ENCODE assay signal across 8 cellular contexts in genomic region chr17:35087731-35088646, GRCh38. TPM values are rescaled to one million over a fixed set of nuclear protein-coding genes. Genes with fewer than 3 reads are reported as not detected.
DNase-seq lines count a peak whose midpoint lies in the region; ATAC-seq and TF ChIP-seq lines count a peak whose summit lies in the region.

No MANE protein-coding gene starts in this region.

- H3K4me3 ChIP-seq in DND-41 (ENCODE audit: low read depth in 1 of 2, low read length in 2 of 2), result peak overlapping the region; percentile 71 to 86; a peak in 3 of 4 replicates
- H3K4me3 ChIP-seq in gastroesophageal sphincter, result peak overlapping the region; percentile 82 to 99

- H3K79me2 ChIP-seq in DND-41 (ENCODE audit: insufficient read depth, low read length), result peaks cover 30% of the 10 kb centered on the region

- TF ChIP-seq POLR2A in gastroesophageal sphincter (IDR thresholded peaks at IDR 0.05), result no peak

- H2AFZ ChIP-seq in DND-41 (ENCODE audit: low read depth, low read length), result peak overlapping the region; percentile 91

- H3K4me1 ChIP-seq in DND-41 (ENCODE audit: insufficient read depth, low read length), result peaks cover 34% of the 10 kb centered on the region
- H3K4me1 ChIP-seq in gastroesophageal sphincter, result peaks cover 0 to 25% (median 5%) of the 10 kb centered on the region in 3 donors

- ATAC-seq in DND-41 (ENCODE audit: insufficient read depth, low read depth) (no peak), gastroesophageal sphincter (peak; percentile 51), HG03457 (IDR thresholded peaks at IDR 0.05; ENCODE audit: unreplicated experiment) (no peak)

- peak overlapping the region; percentile 89 for H3K27ac Mint-ChIP-seq in activated naive CD4-positive, alpha-beta T cell treated with anti-CD3 and anti-CD28 coated beads, Interleukin-2, amount 10 ng/mL, durations not matched to agents 7 days and 5 days
- peak overlapping the region; percentile 84 to 91 (median 90) for H3K27ac Mint-ChIP-seq in nephron

- H3K27me3 Mint-ChIP-seq in activated naive CD4-positive, alpha-beta T cell treated with anti-CD3 and anti-CD28 coated beads, Interleukin-2, amount 10 ng/mL, durations not matched to agents 7 days and 5 days, result no peaks in the 10 kb centered on the region
- H3K27me3 Mint-ChIP-seq in nephron (ENCODE audit: low read depth), result peaks cover 9% of the 10 kb centered on the region

- peaks cover 58% of the 10 kb centered on the region for H3K4me1 Mint-ChIP-seq in activated naive CD4-positive, alpha-beta T cell treated with anti-CD3 and anti-CD28 coated beads, Interleukin-2, amount 10 ng/mL, durations not matched to agents 7 days and 5 days
- H3K4me1 Mint-ChIP-seq in nephron, result peaks cover 16% of the 10 kb centered on the region

- no peaks in the 10 kb centered on the region for H3K9me3 Mint-ChIP-seq in activated naive CD4-positive, alpha-beta T cell treated with anti-CD3 and anti-CD28 coated beads, Interleukin-2, amount 10 ng/mL, durations not matched to agents 7 days and 5 days
- H3K9me3 Mint-ChIP-seq in nephron, result no peaks in the 10 kb centered on the region

- no peaks in the 10 kb centered on the region for H4K20me1 ChIP-seq in DND-41 (ENCODE audit: insufficient read depth, low read length)

- H3K27ac ChIP-seq in DND-41 (ENCODE audit: low read length) (peak overlapping the region; percentile 73), gastroesophageal sphincter (peak overlapping the region; percentile 66 to 94 (median 88))

- H3K9me3 ChIP-seq in DND-41 (ENCODE audit: insufficient read depth, low read length, severe bottlenecking), result no peaks in the 10 kb centered on the region
- H3K9me3 ChIP-seq in gastroesophageal sphincter, result no peaks in the 10 kb centered on the region

- peak overlapping the region; percentile 93 for H3K9ac ChIP-seq in DND-41 (ENCODE audit: low read depth, low read length)

- H3K4me3 Mint-ChIP-seq in activated naive CD4-positive, alpha-beta T cell treated with anti-CD3 and anti-CD28 coated beads, Interleukin-2, amount 10 ng/mL, durations not matched to agents 7 days and 5 days, result peak overlapping the region; percentile 89
- peak overlapping the region; percentile 89 to 93 (median 93) for H3K4me3 Mint-ChIP-seq in nephron

- WGBS in gastroesophageal sphincter (ENCODE audit: low coverage in 1 of 2), 2 donors, result 15 to 16% methylated on average over 6 to 11 of the region's 22 CpGs

- TF ChIP-seq CTCF in DND-41 (IDR thresholded peaks at IDR 0.05; ENCODE audit: borderline replicate concordance, extremely low read depth, low read length, poor library complexity, severe bottlenecking) (no peak), gastroesophageal sphincter (IDR thresholded peaks at IDR 0.05) (no peak), nephron (IDR thresholded peaks at IDR 0.05; ENCODE audit: unreplicated experiment in 3 of 3) (no peak)

- DNase-seq in DND-41, result no peak
- peak; percentile 30 for DNase-seq in H4 (ENCODE audit: low spot score)
- DNase-seq in NCI-H774 (lab: John Stamatoyannopoulos, UW), result peak; percentile 35
- DNase-seq in activated naive CD4-positive, alpha-beta T cell treated with anti-CD3 and anti-CD28 coated beads, Interleukin-2, amount 10 ng/mL, durations not matched to agents 7 days and 5 days, result peak; percentile 50
- DNase-seq in amniotic stem cell (lab: John Stamatoyannopoulos, UW), result no peak

- no peaks in the 10 kb centered on the region for H3K27me3 ChIP-seq in DND-41 (ENCODE audit: insufficient read depth, low read length, poor library complexity)
- no peaks in the 10 kb centered on the region for H3K27me3 ChIP-seq in gastroesophageal sphincter

- H3K36me3 ChIP-seq in DND-41 (ENCODE audit: insufficient read depth, low read length), result no peaks in the 10 kb centered on the region
- H3K36me3 ChIP-seq in gastroesophageal sphincter, result no peaks in the 10 kb centered on the region

- H3K36me3 Mint-ChIP-seq in activated naive CD4-positive, alpha-beta T cell treated with anti-CD3 and anti-CD28 coated beads, Interleukin-2, amount 10 ng/mL, durations not matched to agents 7 days and 5 days, result peaks cover 2% of the 10 kb centered on the region
- H3K36me3 Mint-ChIP-seq in nephron (ENCODE audit: low read depth), result no peaks in the 10 kb centered on the region

- CTCF ChIA-PET in activated naive CD4-positive, alpha-beta T cell treated with anti-CD3 and anti-CD28 coated beads, Interleukin-2, amount 10 ng/mL, durations not matched to agents 7 days and 5 days (lab: Charles Lee), result interaction anchor here (0.7 to 2.4 kb wide), 7 partner anchors 23 to 89 kb away, joined by 3 to 8 read pairs (median 3); partner anchors contain the start of gene RFFL

- H3K4me2 ChIP-seq in DND-41 (ENCODE audit: insufficient read depth, low read length), result peak overlapping the region; percentile 87

- no peak for TF ChIP-seq EP300 in gastroesophageal sphincter (IDR thresholded peaks at IDR 0.05)

RNA-seq across cellular contexts. Expression of gene RFFL, which starts 24.5 kb away (rescaled TPM):
- 18.5 and 20.7 TPM in 2 replicates for total RNA-seq in H4 (2014; rRNA removed; shearing (Covaris generic))
- total RNA-seq in gastroesophageal sphincter, result 10 to 100 TPM; 16.7 to 43.8 (median 30.8) TPM

RNA-seq across cellular contexts. Expression of gene RAD51D, which starts 31.7 kb away (rescaled TPM):
- 11.8 and 11.9 TPM in 2 replicates for total RNA-seq in H4 (2014; rRNA removed; shearing (Covaris generic))
- 10 to 100 TPM in 2 of 4 donors, 1 to 10 TPM in 2; 5.1 to 11.1 (median 9.1) TPM for total RNA-seq in gastroesophageal sphincter

RNA-seq across cellular contexts. Expression of gene FNDC8, which starts 33.4 kb away (rescaled TPM):
- 0.25 TPM in 1 of 2 replicates, not detected in the other for total RNA-seq in H4 (2014; rRNA removed; shearing (Covaris generic))
- total RNA-seq in gastroesophageal sphincter, result not detected

RNA-seq across cellular contexts. Expression of gene NLE1, which starts 54.1 kb away (rescaled TPM):
- 17.6 and 20.2 TPM in 2 replicates for total RNA-seq in H4 (2014; rRNA removed; shearing (Covaris generic))
- total RNA-seq in gastroesophageal sphincter, result 10 to 100 TPM in 2 of 4 donors, 1 to 10 TPM in 2; 7.6 to 12.3 (median 9.3) TPM

RNA-seq across cellular contexts. Expression of gene UNC45B, which starts 59.6 kb away (rescaled TPM):
- total RNA-seq in H4 (2014; rRNA removed; shearing (Covaris generic)), result not detected in 2 replicates
- total RNA-seq in gastroesophageal sphincter, result under 1 TPM in 3 of 4 donors, not detected in 1; 0.05 to 0.31 (median 0.13) TPM

Comparison
In these comparisons a context has a peak if more than half of its experiments do, and no peak if none do; other contexts are left out.
1. DNase-seq: peak in H4 (single experiment), NCI-H774 (single experiment) and activated naive CD4-positive, alpha-beta T cell treated with anti-CD3 and anti-CD28 coated beads, Interleukin-2, amount 10 ng/mL, durations not matched to agents 7 days and 5 days (single experiment); none in DND-41 (single experiment) and amniotic stem cell (single experiment).